ENCODE assay signal across 1 cellular context in genomic region chr19:9009935-9010651, GRCh38.
TF ChIP-seq lines count a peak whose summit lies in the region.

Gene MUC16, minus strand, starts transcription at chr19:9010409.

TF ChIP-seq in GM23338, 12 proteins besides CTCF, POLR2A, EP300 and RAD21 (continued from another document):
- TF ChIP-seq REST (IDR thresholded peaks at IDR 0.05; ENCODE audit: unreplicated experiment) (no peak), STAT1 (IDR thresholded peaks at IDR 0.05; ENCODE audit: unreplicated experiment) (no peak), ZNF462 (CRISPR knock-in tag; IDR thresholded peaks at IDR 0.05) (no peak), NANOG (IDR thresholded peaks at IDR 0.05; ENCODE audit: borderline replicate concordance) (no peak)
